In genomic region chr1:238537641-238538040, GRCh38 we compare ENCODE assay signal across 33 cellular contexts.
"Had no signal": no experiment of that assay in that cellular context is flagged by ENCODE, and none has a peak within 500 bp of the region (broad histone marks: within the 10 kb centered on the region; RNA-seq: fewer than 3 reads in every experiment).

No MANE protein-coding gene starts in this region.

- DNase-seq: activated B cell treated with CpG ODN at 0.5 μM for 24 hours; activated CD4-positive, alpha-beta memory T cell treated with anti-CD3 and anti-CD28 coated beads for 36 hours; activated CD4-positive, alpha-beta T cell treated with anti-CD3 and anti-CD28 coated beads for 48 hours; activated CD4-positive, alpha-beta T cell treated with anti-CD3 and anti-CD28 coated beads, Interleukin-2, amount 50 U/mL, for 1 hour; activated CD8-positive, alpha-beta memory T cell treated with anti-CD3 and anti-CD28 coated beads, Interleukin-2, amount 50 U/mL, for 48 hours; activated CD8-positive, alpha-beta T cell treated with anti-CD3 and anti-CD28 coated beads, Interleukin-2, amount 10 ng/mL, durations not matched to agents 7 days and 5 days; activated gamma-delta T cell; activated naive CD4-positive, alpha-beta T cell; activated naive CD4-positive, alpha-beta T cell treated with anti-CD3 and anti-CD28 coated beads, Interleukin-2, amount 50 U/mL, for 16 hours; activated T-cell treated with anti-CD3 and anti-CD28 coated beads for 4 hours; activated T-cell treated with anti-CD3 and anti-CD28 coated beads, Interleukin-2, amount 50 U/mL, for 24 hours; activated T-cell treated with anti-CD3 and anti-CD28 coated beads, Interleukin-2, amount 50 U/mL, for 72 hours; amniotic stem cell; anterior cingulate cortex; central memory CD4-positive, alpha-beta T cell; cerebellar nuclear complex; colonic mucosa; effector memory CD4-positive, alpha-beta T cell; erythroblast; foreskin keratinocyte; gastrocnemius medialis; glutamatergic neuron; SW 1271; T-cell; T1000; WERI-Rb-1 had no signal

- H3K4me3 ChIP-seq: breast epithelium, cardiac muscle cell, colonic mucosa, esophagus muscularis mucosa, gastrocnemius medialis had no signal

- H3K27me3 ChIP-seq: breast epithelium, cardiac muscle cell, colonic mucosa, esophagus muscularis mucosa, foreskin keratinocyte, gastrocnemius medialis had no signal

- H3K27ac ChIP-seq: breast epithelium, cardiac muscle cell, colonic mucosa, esophagus muscularis mucosa, foreskin keratinocyte, gastrocnemius medialis, WERI-Rb-1 had no signal

- H3K27ac Mint-ChIP-seq: activated B cell treated with CpG ODN at 0.5 μM for 24 hours; activated CD4-positive, alpha-beta memory T cell treated with anti-CD3 and anti-CD28 coated beads for 36 hours; activated CD8-positive, alpha-beta T cell treated with anti-CD3 and anti-CD28 coated beads, Interleukin-2, amount 10 ng/mL, durations not matched to agents 7 days and 5 days; activated naive CD8-positive, alpha-beta T cell; activated T-cell treated with anti-CD3 and anti-CD28 coated beads, Interleukin-2, amount 50 U/mL, for 24 hours; activated T-cell treated with anti-CD3 and anti-CD28 coated beads, Interleukin-2, amount 50 U/mL, for 72 hours; T-cell; T-helper 1 cell treated with Interleukin-12 subunit alpha and Interleukin-12 subunit beta and Interleukin-4 antibody, amounts not matched to agents 30 μg/mL and 1 μg/mL, for 36 hours; T-helper 2 cell treated with Interferon-gamma antibody and Interleukin-4, amounts not matched to agents 5 μg/mL and 100 μg/mL, for 36 hours had no signal

- H3K36me3 Mint-ChIP-seq: activated CD4-positive, alpha-beta memory T cell treated with anti-CD3 and anti-CD28 coated beads for 36 hours; activated naive CD8-positive, alpha-beta T cell; brain; T-cell had no signal

- H3K9me3 ChIP-seq: breast epithelium, colonic mucosa, esophagus muscularis mucosa, gastrocnemius medialis had no signal

- H3K4me3 Mint-ChIP-seq: activated B cell treated with CpG ODN at 0.5 μM for 24 hours; activated CD4-positive, alpha-beta memory T cell treated with anti-CD3 and anti-CD28 coated beads for 36 hours; activated CD8-positive, alpha-beta T cell treated with anti-CD3 and anti-CD28 coated beads, Interleukin-2, amount 10 ng/mL, durations not matched to agents 7 days and 5 days; activated naive CD8-positive, alpha-beta T cell; activated T-cell treated with anti-CD3 and anti-CD28 coated beads, Interleukin-2, amount 50 U/mL, for 24 hours; activated T-cell treated with anti-CD3 and anti-CD28 coated beads, Interleukin-2, amount 50 U/mL, for 72 hours; T-cell; T-helper 1 cell treated with Interleukin-12 subunit alpha and Interleukin-12 subunit beta and Interleukin-4 antibody, amounts not matched to agents 30 μg/mL and 1 μg/mL, for 36 hours; T-helper 2 cell treated with Interferon-gamma antibody and Interleukin-4, amounts not matched to agents 5 μg/mL and 100 μg/mL, for 36 hours had no signal

- H3K9me3 Mint-ChIP-seq: brain had no signal

- H3K4me1 Mint-ChIP-seq: activated B cell treated with CpG ODN at 0.5 μM for 24 hours, T-cell had no signal

- H3K27me3 Mint-ChIP-seq: activated B cell treated with CpG ODN at 0.5 μM for 24 hours; activated CD4-positive, alpha-beta memory T cell treated with anti-CD3 and anti-CD28 coated beads for 36 hours; activated naive CD8-positive, alpha-beta T cell; activated T-cell treated with anti-CD3 and anti-CD28 coated beads, Interleukin-2, amount 50 U/mL, for 24 hours; brain; T-cell had no signal

- H3K36me3 ChIP-seq: breast epithelium, cardiac muscle cell, colonic mucosa, esophagus muscularis mucosa, gastrocnemius medialis, WERI-Rb-1 had no signal
